In genomic region chr20:48724891-48725588, GRCh38 we compare ENCODE assay signal across 13 cellular contexts.
DNase-seq lines count a peak whose midpoint lies in the region; ATAC-seq, FAIRE-seq and TF ChIP-seq lines count a peak whose summit lies in the region.
"Had no signal": no experiment of that assay in that cellular context is flagged by ENCODE, and none has a peak within 500 bp of the region (broad histone marks: within the 10 kb centered on the region; RNA-seq: fewer than 3 reads in every experiment).

No MANE protein-coding gene starts in this region.

- DNase-seq in CD4-positive, CD25-positive, alpha-beta regulatory T cell, result no peak
- DNase-seq in HTR-8/SVneo (ENCODE audit: insufficient read length, low spot score), result no peak
- no peak for DNase-seq in ascending aorta (ENCODE audit: low spot score in 2 of 2)
- no peak for DNase-seq in SW480 (ENCODE audit: low spot score)
- DNase-seq in NCI-H1048 (lab: John Stamatoyannopoulos, UW), result no peak
- DNase-seq in NCI-H2196 treated with DMSO at 0.1 percent for 48 hours (lab: John Stamatoyannopoulos, UW; ENCODE audit: unreplicated experiment), result no peak
- DNase-seq: activated CD8-positive, alpha-beta memory T cell treated with anti-CD3 and anti-CD28 coated beads, Interleukin-2, amount 50 U/mL, for 48 hours; left cardiac atrium; SIG-M5 had no signal

- no peaks in the 10 kb centered on the region for H3K27me3 Mint-ChIP-seq in CD4-positive, CD25-positive, alpha-beta regulatory T cell

- H3K27me3 ChIP-seq in CD4-positive, CD25-positive, alpha-beta regulatory T cell (ENCODE audit: control insufficient read depth, insufficient read depth, low read length), result no peaks in the 10 kb centered on the region
- H3K27me3 ChIP-seq in ascending aorta, result no peaks in the 10 kb centered on the region
- H3K27me3 ChIP-seq in neutrophil, result no peaks in the 10 kb centered on the region
- H3K27me3 ChIP-seq: esophagus muscularis mucosa had no signal

- no peak overlapping the region for H3K4me3 ChIP-seq in CD4-positive, CD25-positive, alpha-beta regulatory T cell (ENCODE audit: low read depth, low read length)
- H3K4me3 ChIP-seq in ascending aorta (no peak overlapping the region), neutrophil (ENCODE audit: low read depth in 1 of 2, low read length in 1 of 2) (no peak overlapping the region)
- H3K4me3 ChIP-seq: esophagus muscularis mucosa had no signal

- no peaks in the 10 kb centered on the region for H3K9me3 Mint-ChIP-seq in CD4-positive, CD25-positive, alpha-beta regulatory T cell

- FAIRE-seq in HTR-8/SVneo (lab: Jason Lieb, UNC), result peak; percentile 16

- H3K9me3 ChIP-seq in CD4-positive, CD25-positive, alpha-beta regulatory T cell (ENCODE audit: control insufficient read depth in 2 of 2, low read length in 2 of 2), result no peaks in the 10 kb centered on the region
- H3K9me3 ChIP-seq in ascending aorta, result no peaks in the 10 kb centered on the region
- H3K9me3 ChIP-seq in neutrophil, result no peaks in the 10 kb centered on the region
- H3K9me3 ChIP-seq: esophagus muscularis mucosa had no signal

- peaks cover 74% of the 10 kb centered on the region for H3K36me3 ChIP-seq in CD4-positive, CD25-positive, alpha-beta regulatory T cell (ENCODE audit: control insufficient read depth, insufficient read depth, low read length)
- H3K36me3 ChIP-seq in ascending aorta (no peaks in the 10 kb centered on the region), neutrophil (peaks cover 97% of the 10 kb centered on the region)

- peak overlapping the region; percentile 0 to 76 (median 71) for H3K27ac Mint-ChIP-seq in CD4-positive, CD25-positive, alpha-beta regulatory T cell

- TF ChIP-seq CTCF in ascending aorta (IDR thresholded peaks at IDR 0.05) (no peak), neutrophil (IDR thresholded peaks at IDR 0.05) (no peak)

- no peak for ATAC-seq in CD4-positive, CD25-positive, alpha-beta regulatory T cell (ENCODE audit: low read depth in 2 of 2)
- no peak for ATAC-seq in HG02798 (IDR thresholded peaks at IDR 0.05; ENCODE audit: poor library complexity, unreplicated experiment)

- H3K36me3 Mint-ChIP-seq in CD4-positive, CD25-positive, alpha-beta regulatory T cell, result peaks cover 53% of the 10 kb centered on the region

- peak overlapping the region; percentile 35 for H3K27ac ChIP-seq in CD4-positive, CD25-positive, alpha-beta regulatory T cell (ENCODE audit: insufficient read depth, low read length, poor library complexity, severe bottlenecking)
- H3K27ac ChIP-seq in ascending aorta (peak overlapping the region; percentile 90 to 97), neutrophil (peak overlapping the region; percentile 93)
- H3K27ac ChIP-seq: parathyroid adenoma had no signal

- H3K4me3 Mint-ChIP-seq in CD4-positive, CD25-positive, alpha-beta regulatory T cell, result no peak overlapping the region

- intact Hi-C loops in ascending aorta (cut with DNase I), result loop anchor here (5.0 kb wide), 2 partner anchors 67 to 197 kb away; partner anchors contain the start of gene ARFGEF2

- peaks cover 5 to 83% (median 42%) of the 10 kb centered on the region in 4 donors for H3K4me1 Mint-ChIP-seq in CD4-positive, CD25-positive, alpha-beta regulatory T cell

- H3K4me1 ChIP-seq in CD4-positive, CD25-positive, alpha-beta regulatory T cell (ENCODE audit: control insufficient read depth, insufficient read depth, low read length, poor library complexity, severe bottlenecking), result peaks cover 12% of the 10 kb centered on the region
- H3K4me1 ChIP-seq in ascending aorta (peaks cover 27 to 66% of the 10 kb centered on the region in 2 donors), neutrophil (ENCODE audit: control insufficient read depth in 1 of 2, insufficient read depth in 1 of 2, low read depth in 1 of 2, low read length in 1 of 2) (peaks cover 77 to 91% of the 10 kb centered on the region in 2 experiments)
- H3K4me1 ChIP-seq: parathyroid adenoma had no signal

Comparison
In these comparisons a context has a peak if more than half of its experiments do, and no peak if none do; other contexts are left out.
1. H3K27ac ChIP-seq: peak in every context shown above with its lines; median percentile 94 in ascending aorta; 93 in neutrophil; 35 in CD4-positive, CD25-positive, alpha-beta regulatory T cell.